In the genomic region with DNA sequence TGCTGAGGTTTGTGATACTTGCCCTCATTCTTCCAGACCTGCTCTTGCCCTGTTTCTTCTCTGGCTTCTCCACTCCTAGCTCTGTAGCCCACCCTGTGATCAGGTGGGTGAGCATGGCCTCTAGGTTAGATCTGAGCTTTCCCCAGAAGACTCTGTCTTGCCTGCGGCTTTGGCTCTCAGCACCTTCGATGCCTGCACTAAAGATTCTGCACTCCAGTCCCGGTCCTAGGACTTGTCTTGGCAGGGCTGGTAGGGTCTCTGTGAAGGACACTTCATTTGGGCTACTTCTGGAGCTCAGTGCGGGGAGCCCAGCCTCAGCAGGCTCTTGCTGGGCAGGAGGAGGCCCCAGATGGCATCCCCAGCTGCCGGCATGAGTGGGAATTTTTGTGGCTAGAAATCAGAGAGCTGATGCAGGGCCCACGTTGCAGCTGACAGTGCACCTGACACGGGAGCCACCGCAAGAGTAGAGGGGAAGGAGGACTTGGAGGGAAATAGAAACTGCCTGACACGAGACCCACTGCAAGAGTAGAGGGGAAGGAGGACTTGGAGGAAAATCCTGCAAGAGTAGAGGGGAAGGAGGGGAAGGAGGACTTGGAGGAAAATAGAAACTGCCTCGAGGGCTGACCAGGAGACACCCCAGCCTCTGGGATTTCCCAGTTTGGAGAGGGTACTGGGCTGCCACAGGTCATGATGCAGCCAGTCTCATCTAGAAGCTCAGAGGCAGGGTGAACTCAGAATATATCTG, we compare ENCODE assay signal across 13 cellular contexts.
DNase-seq lines count a peak whose midpoint lies in the region; TF ChIP-seq lines count a peak whose summit lies in the region.
"Had no signal": no experiment of that assay in that cellular context is flagged by ENCODE, and none has a peak within 500 bp of the region (broad histone marks: within the 10 kb centered on the region; RNA-seq: fewer than 3 reads in every experiment).

No MANE protein-coding gene starts in this region.

- peaks cover 29% of the 10 kb centered on the region for H3K4me1 ChIP-seq in MM.1S (ENCODE audit: low read length)

- no peaks in the 10 kb centered on the region for H3K9me3 ChIP-seq in MM.1S (replicated peaks; ENCODE audit: insufficient read depth, low read length)
- H3K9me3 ChIP-seq: BLaER1 treated with 17β-estradiol and CSF1 and Interleukin-3, amounts not matched to agents 10 nM and 100 nM had no signal

- H3K36me3 ChIP-seq in MM.1S (replicated peaks; ENCODE audit: insufficient read depth, low read length) = no peaks in the 10 kb centered on the region
- H3K36me3 ChIP-seq: BLaER1 treated with 17β-estradiol and CSF1 and Interleukin-3, amounts not matched to agents 10 nM and 100 nM had no signal

- H3K9ac ChIP-seq in MM.1S (ENCODE audit: low read length) = peak overlapping the region; percentile 33; the same call in 1 of the 2 replicates
- H3K9ac ChIP-seq: BLaER1 treated with 17β-estradiol and CSF1 and Interleukin-3, amounts not matched to agents 10 nM and 100 nM had no signal

- no peak overlapping the region for H2AFZ ChIP-seq in MM.1S (ENCODE audit: low read length)

- no peaks in the 10 kb centered on the region for H3F3A ChIP-seq in MM.1S (ENCODE audit: insufficient read depth, low read length)

- H3K27ac ChIP-seq in MM.1S (ENCODE audit: low read length) (peak overlapping the region; percentile 85), coronary artery (no peak overlapping the region)
- H3K27ac ChIP-seq: BLaER1 treated with 17β-estradiol and CSF1 and Interleukin-3, amounts not matched to agents 10 nM and 100 nM had no signal

- no peaks in the 10 kb centered on the region for H3K9me2 ChIP-seq in MM.1S (replicated peaks; ENCODE audit: insufficient read depth, low read length)

- no peaks in the 10 kb centered on the region for H3K79me2 ChIP-seq in MM.1S (ENCODE audit: low read length)

- TF ChIP-seq CTCF in MM.1S (IDR thresholded peaks at IDR 0.05; ENCODE audit: low read length) (no peak), coronary artery (IDR thresholded peaks at IDR 0.05) (no peak)

- H3K4me3 ChIP-seq in MM.1S (ENCODE audit: low read length) = no peak overlapping the region
- no peak overlapping the region for H3K4me3 ChIP-seq in coronary artery
- H3K4me3 ChIP-seq: BLaER1 treated with 17β-estradiol and CSF1 and Interleukin-3, amounts not matched to agents 10 nM and 100 nM had no signal

- DNase-seq in NCI-H2107 treated with DMSO at 0.1 percent for 48 hours (lab: John Stamatoyannopoulos, UW; ENCODE audit: unreplicated experiment) (peak; percentile 4), NCI-H2107 (lab: John Stamatoyannopoulos, UW) (no peak), MM.1S (peak; percentile 43), coronary artery (ENCODE audit: low spot score) (peak; percentile 33), pons (ENCODE audit: low spot score) (peak; percentile 21), C1 segment of cervical spinal cord (lab: John Stamatoyannopoulos, UW) (no peak), GDM1 (lab: John Stamatoyannopoulos, UW) (no peak), inferior parietal cortex (ENCODE audit: extremely low spot score) (no peak)
- DNase-seq: 8988T, HCEC 1CT, IMR-90, NCI-H1048 had no signal

- no peaks in the 10 kb centered on the region for H3K27me3 ChIP-seq in MM.1S (replicated peaks; ENCODE audit: insufficient read depth, low read length)

- H4K20me1 ChIP-seq in MM.1S (ENCODE audit: insufficient read depth, low read length) = no peaks in the 10 kb centered on the region

- H3K4me2 ChIP-seq in MM.1S (ENCODE audit: low read depth, low read length) = peak overlapping the region; percentile 47; the same call in 1 of the 2 replicates

Comparison
In these comparisons a context has a peak if more than half of its experiments do, and no peak if none do; other contexts are left out.
1. DNase-seq: peak in NCI-H2107 treated with DMSO at 0.1 percent for 48 hours (single experiment), MM.1S (single experiment), coronary artery (single experiment) and pons (single experiment); none in NCI-H2107 (single experiment), C1 segment of cervical spinal cord (0 of 14), GDM1 (single experiment) and inferior parietal cortex (single experiment).